In genomic region chr4:183504064-183504929, GRCh38 we compare ENCODE assay signal across 8 cellular contexts. TPM values are rescaled to one million over a fixed set of nuclear protein-coding genes. Genes with fewer than 3 reads are reported as not detected.
DNase-seq lines count a peak whose midpoint lies in the region; ATAC-seq and TF ChIP-seq lines count a peak whose summit lies in the region.

No MANE protein-coding gene starts in this region.

- peaks cover 32% of the 10 kb centered on the region for H3K4me1 Mint-ChIP-seq in chondrocyte (ENCODE audit: low read depth)

- peak; percentile 66 for ATAC-seq in GM19043 (IDR thresholded peaks at IDR 0.05; ENCODE audit: low read depth, unreplicated experiment)
- ATAC-seq in HG03378 (IDR thresholded peaks at IDR 0.05; ENCODE audit: unreplicated experiment) = peak; percentile 71

- peak overlapping the region; percentile 85 for H3K27ac Mint-ChIP-seq in chondrocyte (ENCODE audit: unreplicated experiment)

- DNase-seq in AML-193 (lab: John Stamatoyannopoulos, UW) (peak; percentile 94), NCI-H446 treated with DMSO at 0.1 percent for 48 hours (lab: John Stamatoyannopoulos, UW) (peak; percentile 91), chondrocyte (ENCODE audit: low spot score) (peak; percentile 100), kidney glomerular epithelial cell (lab: John Stamatoyannopoulos, UW) (peak; percentile 95)
- peak; percentile 99 for DNase-seq in activated CD4-positive, alpha-beta T cell treated with anti-CD3 and anti-CD28 coated beads for 1 hour
- DNase-seq in stimulated activated CD4-positive, alpha-beta T cell treated with anti-CD3 and anti-CD28 coated beads, Interleukin-1b, Interleukin-23, amount 100 ng/mL, for 1 hour (ENCODE audit: low read depth in 2 of 2) = peak; percentile 99

- no peaks in the 10 kb centered on the region for H3K9me3 Mint-ChIP-seq in chondrocyte (ENCODE audit: low read depth)

- H3K4me3 Mint-ChIP-seq in chondrocyte (ENCODE audit: unreplicated experiment) = peak overlapping the region; percentile 89

- no peaks in the 10 kb centered on the region for H3K27me3 Mint-ChIP-seq in chondrocyte (ENCODE audit: low read depth)

- peak; percentile 72 for TF ChIP-seq CTCF in chondrocyte (IDR thresholded peaks at IDR 0.05)

- no peaks in the 10 kb centered on the region for H3K36me3 Mint-ChIP-seq in chondrocyte (ENCODE audit: low read depth)

RNA-seq across cellular contexts. Expression of gene ING2, which starts 0.6 kb away (rescaled TPM):
- 10.3 to 14.2 TPM (median 11.0 TPM) in 3 replicates for total RNA-seq in chondrocyte

RNA-seq across cellular contexts. Expression of gene CDKN2AIP, which starts 59.9 kb away (rescaled TPM):
- total RNA-seq in chondrocyte = 9.4 to 11.8 TPM (median 10.7 TPM) in 3 replicates

Comparison
In these comparisons a context has a peak if more than half of its experiments do, and no peak if none do; other contexts are left out.
1. Peak in every context shown above with its lines: DNase-seq and ATAC-seq.